In genomic region chr13:106595623-106596022, GRCh38 we compare ENCODE assay signal across 23 cellular contexts. TPM values are rescaled to one million over a fixed set of nuclear protein-coding genes. Genes with fewer than 3 reads are reported as not detected.
DNase-seq lines count a peak whose midpoint lies in the region; ATAC-seq and TF ChIP-seq lines count a peak whose summit lies in the region.
"Had no signal": no experiment of that assay in that cellular context is flagged by ENCODE, and none has a peak within 500 bp of the region (broad histone marks: within the 10 kb centered on the region; RNA-seq: fewer than 3 reads in every experiment).

No MANE protein-coding gene starts in this region.

- H3K27me3 ChIP-seq in A673 (replicated peaks; ENCODE audit: insufficient read depth, low read depth, low read length, poor library complexity) (no peaks in the 10 kb centered on the region), adrenal gland (no peaks in the 10 kb centered on the region)
- H3K27me3 ChIP-seq: SJSA1 had no signal

- no TSS peak for BruUV-seq in A673 (replicated peaks; lab: Mats Ljungman, UMichigan)

- POLR2A ChIA-PET in A673 (lab: Charles Lee; ENCODE audit: low non-redundant PET) = interaction anchor here (0.5 kb wide), 1 partner anchor 25 kb away, joined by 4 read pairs; no protein-coding TSS in a partner anchor

- H3K4me1 ChIP-seq in A673 (ENCODE audit: insufficient read depth, low read length, poor library complexity, severe bottlenecking) (peaks cover 25% of the 10 kb centered on the region), adrenal gland (replicated peaks in 1 of 2) (no peaks in the 10 kb centered on the region)
- H3K4me1 ChIP-seq: A549 had no signal

- no peaks in the 10 kb centered on the region for H3K9me3 ChIP-seq in A673 (ENCODE audit: low read depth, low read length, poor library complexity, severe bottlenecking)
- H3K9me3 ChIP-seq in adrenal gland (replicated peaks in 1 of 3) = no peaks in the 10 kb centered on the region
- H3K9me3 ChIP-seq: A549, SJSA1 had no signal

- WGBS in adrenal gland, 4 donors = 74 to 80% (median 78%) methylated on average over 6 of the region's 6 CpGs

- CTCF ChIA-PET in A673 (lab: Charles Lee) = no interaction called here

- peaks cover 13% of the 10 kb centered on the region for H3K4me1 Mint-ChIP-seq in glutamatergic neuron (ENCODE audit: low read depth, unreplicated experiment)
- H3K4me1 Mint-ChIP-seq in nephron progenitor cell = peaks cover 20% of the 10 kb centered on the region
- H3K4me1 Mint-ChIP-seq: IgD-negative memory B cell had no signal

- intact Hi-C loops in A673 (cut with micrococcal nuclease; ENCODE audit: unreplicated experiment) (no loop called here), adrenal gland (cut with DNase I) (no loop called here)

- H3K36me3 Mint-ChIP-seq in glutamatergic neuron (ENCODE audit: unreplicated experiment) (no peaks in the 10 kb centered on the region), nephron progenitor cell (ENCODE audit: low read depth) (peaks cover 6% of the 10 kb centered on the region)

- H3K27ac Mint-ChIP-seq in glutamatergic neuron (ENCODE audit: unreplicated experiment) = no peak overlapping the region
- peak overlapping the region; percentile 83 for H3K27ac Mint-ChIP-seq in nephron progenitor cell
- H3K27ac Mint-ChIP-seq: IgD-negative memory B cell had no signal

- DNase-seq in A673 (ENCODE audit: low spot score) (no peak), SK-N-DZ (ENCODE audit: low spot score) (peak; percentile 16), glutamatergic neuron (peak; percentile 23), nephron progenitor cell (no peak), islet precursor cell (no peak), adrenal gland (no peak), HT-29 (ENCODE audit: low spot score) (no peak)
- DNase-seq: C1 segment of cervical spinal cord; CD8-positive, alpha-beta memory T cell; H7; Karpas-422; NCI-H1417 treated with DMSO at 0.1 percent for 48 hours; NCI-H187 treated with DMSO at 0.1 percent for 48 hours; NCI-H2227 treated with DMSO at 0.1 percent for 48 hours; NCI-H510A treated with DMSO at 0.1 percent for 48 hours; NCI-H82; PC-3 had no signal

- H3K4me3 ChIP-seq in A673 (ENCODE audit: low read depth, low read length, poor library complexity, severe bottlenecking) (no peak overlapping the region), adrenal gland (no peak overlapping the region)
- H3K4me3 ChIP-seq: A549, SJSA1 had no signal

- no peak for TF ChIP-seq CTCF in A673 (conservative IDR thresholded peaks at IDR 0.05; ENCODE audit: low read depth, low read length)
- TF ChIP-seq CTCF in glutamatergic neuron (IDR thresholded peaks at IDR 0.05; ENCODE audit: partially characterized antibody, unreplicated experiment) = no peak
- no peak for TF ChIP-seq CTCF in nephron progenitor cell (IDR thresholded peaks at IDR 0.05)
- no peak for TF ChIP-seq CTCF in adrenal gland (IDR thresholded peaks at IDR 0.05)

- H3K36me3 ChIP-seq in A673 (ENCODE audit: insufficient read depth, low read length, poor library complexity, severe bottlenecking) (no peaks in the 10 kb centered on the region), adrenal gland (replicated peaks in 1 of 2) (no peaks in the 10 kb centered on the region)
- H3K36me3 ChIP-seq: SJSA1 had no signal

- H3K27ac ChIP-seq in A673 (ENCODE audit: low read depth, low read length, poor library complexity, severe bottlenecking) (peak overlapping the region; percentile 1), adrenal gland (no peak overlapping the region)
- H3K27ac ChIP-seq: A549, HL-60, RWPE1, SJSA1 had no signal

- no peak for TF ChIP-seq POLR2A in adrenal gland (IDR thresholded peaks at IDR 0.05)

- ATAC-seq in HG02938 (IDR thresholded peaks at IDR 0.05; ENCODE audit: unreplicated experiment) = no peak
- ATAC-seq: A549, PC-3 had no signal

- H3K9me3 Mint-ChIP-seq in glutamatergic neuron (ENCODE audit: unreplicated experiment) (peaks cover 5% of the 10 kb centered on the region), nephron progenitor cell (no peaks in the 10 kb centered on the region)
- H3K9me3 Mint-ChIP-seq: CD8-positive, alpha-beta memory T cell had no signal

- H3K27me3 Mint-ChIP-seq in glutamatergic neuron (ENCODE audit: unreplicated experiment) = peaks cover 3% of the 10 kb centered on the region
- peaks cover 5% of the 10 kb centered on the region for H3K27me3 Mint-ChIP-seq in nephron progenitor cell (ENCODE audit: low read depth, poor library complexity)

- no peak overlapping the region for H3K4me3 Mint-ChIP-seq in glutamatergic neuron (ENCODE audit: unreplicated experiment)
- no peak overlapping the region for H3K4me3 Mint-ChIP-seq in nephron progenitor cell
- H3K4me3 Mint-ChIP-seq: CD8-positive, alpha-beta memory T cell; IgD-negative memory B cell had no signal

RNA-seq across cellular contexts. Expression of gene ARGLU1, which starts 27.7 kb away (rescaled TPM):
- total RNA-seq in A673 (2021) = 66.5 and 73.8 TPM in 2 replicates
- 130 and 143 TPM in 2 replicates for polyA plus RNA-seq in SK-N-DZ (2014; cell fraction: cytosol; rRNA removed)
- 867 and 1,028 TPM in 2 replicates for polyA plus RNA-seq in SK-N-DZ (2014; cell fraction: nucleus; rRNA removed)
- total RNA-seq in glutamatergic neuron (ENCODE audit: unreplicated experiment) = 129 TPM
- total RNA-seq in adrenal gland = 100 to 1,000 TPM in 1 of 8 donors, 10 to 100 TPM in 7; 19.1 to 123 (median 52.6) TPM
- 100 to 1,000 TPM in 1 of 3 donors, 10 to 100 TPM in 2; 48.9 to 130 (median 84.1) TPM for polyA plus RNA-seq in adrenal gland
- 105 and 116 TPM in 2 replicates for total RNA-seq in HT-29 (2014; rRNA removed; shearing (Covaris generic))

Comparison
In these comparisons a context has a peak if more than half of its experiments do, and no peak if none do; other contexts are left out.
1. DNase-seq: peak in SK-N-DZ (single experiment) and glutamatergic neuron (single experiment); none in A673 (single experiment), nephron progenitor cell (single experiment), islet precursor cell (single experiment), adrenal gland (0 of 7) and HT-29 (single experiment).